ENCODE assay signal across 27 cellular contexts in genomic region chr7:95621404-95621803, GRCh38. TPM values are rescaled to one million over a fixed set of nuclear protein-coding genes. Genes with fewer than 3 reads are reported as not detected.
"Had no signal": no experiment of that assay in that cellular context is flagged by ENCODE, and none has a peak within 500 bp of the region (broad histone marks: within the 10 kb centered on the region; RNA-seq: fewer than 3 reads in every experiment).

No MANE protein-coding gene starts in this region.

- H3K36me3 ChIP-seq: esophagus squamous epithelium, lower lobe of right lung, ovary, prostate gland, right atrium auricular region, stomach, thoracic aorta, transverse colon, upper lobe of right lung had no signal

- H3K27ac ChIP-seq: coronary artery, esophagus squamous epithelium, lower lobe of right lung, ovary, prostate gland, right atrium auricular region, stomach, thoracic aorta, transverse colon, upper lobe of right lung had no signal

- H3K27me3 ChIP-seq: esophagus squamous epithelium, ovary, right atrium auricular region, stomach, transverse colon, upper lobe of right lung had no signal

- ATAC-seq: lower lobe of right lung; natural killer cell; sciatic nerve; stimulated activated effector memory CD8-positive, alpha-beta T cell treated with anti-CD3 and anti-CD28 coated beads, Interleukin-12 subunit alpha, Interleukin-12 subunit beta, amount 100 ng/mL, for 72 hours; upper lobe of right lung had no signal

- H3K9me3 ChIP-seq: esophagus squamous epithelium, lower lobe of right lung, ovary, prostate gland, right atrium auricular region, thoracic aorta, transverse colon, upper lobe of right lung had no signal

- H3K4me3 ChIP-seq: coronary artery, esophagus squamous epithelium, lower lobe of right lung, ovary, prostate gland, right atrium auricular region, smooth muscle cell, stomach, thoracic aorta, transverse colon, upper lobe of right lung had no signal

- DNase-seq: dermis blood vessel endothelial cell; effector memory CD4-positive, alpha-beta T cell; erythroblast; esophagus squamous epithelium; foreskin melanocyte; hypothalamus; immature natural killer cell; left ventricle myocardium superior; lower lobe of right lung; natural killer cell; occipital lobe; ovary; stimulated activated CD4-positive, alpha-beta T cell treated with anti-CD3 and anti-CD28 coated beads, Interleukin-12 subunit alpha, Interleukin-12 subunit beta, amount 100 ng/mL, for 4 hours; stimulated activated CD4-positive, alpha-beta T cell treated with anti-CD3 and anti-CD28 coated beads, Interleukin-1b, Interleukin-23, amount 100 ng/mL, for 48 hours; stimulated activated CD4-positive, alpha-beta T cell treated with anti-CD3 and anti-CD28 coated beads, Interleukin-4, amount 100 ng/mL, for 24 hours; stimulated activated naive CD4-positive, alpha-beta T cell treated with Interleukin-2 at 50 U/mL for 16 hours; stomach; substantia nigra; transverse colon; upper lobe of right lung had no signal

- H3K4me1 ChIP-seq: esophagus squamous epithelium, lower lobe of right lung, prostate gland, right atrium auricular region, stomach, transverse colon, upper lobe of right lung had no signal

RNA-seq across cellular contexts. Expression of gene PDK4, which starts 25.1 kb away (rescaled TPM):
- total RNA-seq: smooth muscle cell had no signal
